In the genomic region with DNA sequence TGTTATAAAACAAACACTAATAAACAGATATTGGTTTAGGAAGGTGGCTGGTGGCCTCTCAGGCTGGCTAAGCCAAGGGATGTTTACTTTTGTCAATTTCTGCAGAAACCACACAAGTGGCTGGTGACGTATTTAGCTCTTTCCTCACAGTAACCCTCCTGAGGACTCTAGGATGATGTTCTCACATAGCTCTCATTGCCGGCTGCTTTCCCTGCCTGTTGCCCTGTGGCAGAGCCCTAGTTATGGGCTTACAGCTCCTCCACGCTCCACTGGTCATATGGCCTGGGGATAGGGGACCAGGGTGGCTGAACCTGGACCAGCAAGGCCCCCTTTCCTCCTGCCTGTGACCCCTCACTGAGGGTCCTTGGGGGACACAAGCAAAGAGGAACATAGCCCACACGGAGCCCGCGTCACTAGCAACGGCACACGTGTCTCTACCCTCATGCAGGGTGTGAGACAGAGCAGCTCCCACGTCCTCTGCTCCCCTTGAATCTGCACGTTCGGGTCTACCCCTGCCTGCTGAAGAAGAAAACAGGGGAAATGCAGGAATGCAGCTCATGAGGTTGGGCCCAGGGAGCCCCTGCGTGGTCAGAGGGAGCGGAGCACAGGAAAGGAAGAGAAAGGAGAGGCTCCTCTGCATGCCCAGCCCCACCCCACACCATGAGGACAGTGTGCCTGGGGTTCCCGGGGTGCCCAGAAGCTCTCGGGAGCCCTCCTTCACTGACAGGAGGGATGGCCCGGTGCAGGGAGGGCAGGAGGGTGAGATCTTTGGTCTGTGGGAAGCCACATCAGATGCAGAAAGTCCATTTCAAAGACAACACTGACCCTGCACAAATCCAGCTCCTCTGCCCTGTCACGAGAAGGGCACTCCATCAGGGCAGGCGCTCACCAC, we compare ENCODE assay signal across 9 cellular contexts. TPM values are rescaled to one million over a fixed set of nuclear protein-coding genes. Genes with fewer than 3 reads are reported as not detected.
A peak's percentile ranks its signal among the peaks of the same experiment; 100 is the strongest.
DNase-seq lines count a peak whose midpoint lies in the region; ATAC-seq and TF ChIP-seq lines count a peak whose summit lies in the region.
"Had no signal": no experiment of that assay in that cellular context is flagged by ENCODE, and none has a peak within 500 bp of the region (broad histone marks: within the 10 kb centered on the region; RNA-seq: fewer than 3 reads in every experiment).

No MANE protein-coding gene starts in this region.

- H3K4me1 ChIP-seq in PC-3 (ENCODE audit: insufficient read depth, low read length) = peaks cover 15% of the 10 kb centered on the region

- H3K4me3 Mint-ChIP-seq in osteocyte (ENCODE audit: unreplicated experiment) = peak overlapping the region; percentile 62
- H3K4me3 Mint-ChIP-seq: natural killer cell treated with Interleukin-12 subunit alpha and Interleukin-12 subunit beta and Interleukin-15 and Interleukin-18, amount 100 ng/mL, for 72 hours had no signal

- peak overlapping the region; percentile 51 for H3K27ac ChIP-seq in PC-3 (ENCODE audit: low read length)

- CTCF ChIA-PET in PC-3 (lab: Charles Lee) = interaction anchor here (1.4 kb wide), 1 partner anchor 16 kb away, joined by 3 read pairs; no protein-coding TSS in a partner anchor

- H3K27me3 ChIP-seq in PC-3 (ENCODE audit: low read length) = no peaks in the 10 kb centered on the region

- intact Hi-C loops in PC-3 (cut with micrococcal nuclease) = loop anchor here (2.0 to 5.0 kb wide), 3 partner anchors 16 to 54 kb away; a partner anchor contains a TSS

- H3K79me2 ChIP-seq in PC-3 (ENCODE audit: low read length) = no peaks in the 10 kb centered on the region

- no peak overlapping the region for H3K4me3 ChIP-seq in PC-3 (ENCODE audit: low read length)

- DNase-seq in EL (peak; percentile 23), PC-3 (peak; percentile 58), fibroblast of peridontal ligament (ENCODE audit: extremely low read depth) (peak; percentile 98), osteocyte (ENCODE audit: extremely low spot score, unreplicated experiment) (no peak), DMS 273 (lab: John Stamatoyannopoulos, UW; ENCODE audit: unreplicated experiment) (no peak), NCI-H524 treated with DMSO at 0.1 percent for 48 hours (lab: John Stamatoyannopoulos, UW) (no peak), ecto neural progenitor cell (ENCODE audit: low spot score) (no peak)
- no peak for DNase-seq in stimulated activated naive CD4-positive, alpha-beta T cell (lab: John Stamatoyannopoulos, UW)

- POLR2A ChIA-PET in PC-3 (lab: Charles Lee; ENCODE audit: unreplicated experiment) = interaction anchor here (0.5 kb wide), 1 partner anchor 55 kb away, joined by 28 read pairs; no protein-coding TSS in a partner anchor

- no TSS peak for BruUV-seq in PC-3 (replicated peaks; lab: Mats Ljungman, UMichigan)

- H3K9me2 ChIP-seq in PC-3 (replicated peaks; ENCODE audit: low read length) = no peaks in the 10 kb centered on the region

- TF ChIP-seq CTCF in PC-3 (conservative IDR thresholded peaks at IDR 0.05; ENCODE audit: low read depth, low read length) (no peak), osteocyte (IDR thresholded peaks at IDR 0.05) (no peak)

- H3F3A ChIP-seq in PC-3 (ENCODE audit: low read length, unreplicated experiment) = no peaks in the 10 kb centered on the region

- no peaks in the 10 kb centered on the region for H3K27me3 Mint-ChIP-seq in osteocyte (ENCODE audit: unreplicated experiment)

- peaks cover 36% of the 10 kb centered on the region for H3K4me1 Mint-ChIP-seq in osteocyte (ENCODE audit: unreplicated experiment)

- H2AFZ ChIP-seq in PC-3 (ENCODE audit: low read length) = no peak overlapping the region

- peaks cover 6% of the 10 kb centered on the region for H3K9me3 Mint-ChIP-seq in osteocyte (ENCODE audit: unreplicated experiment)
- H3K9me3 Mint-ChIP-seq: natural killer cell treated with Interleukin-12 subunit alpha and Interleukin-12 subunit beta and Interleukin-15 and Interleukin-18, amount 100 ng/mL, for 72 hours had no signal

- no peaks in the 10 kb centered on the region for H3K9me3 ChIP-seq in PC-3 (ENCODE audit: low read length)

- H3K36me3 Mint-ChIP-seq in osteocyte (ENCODE audit: unreplicated experiment) = peaks cover 21% of the 10 kb centered on the region

- peak overlapping the region; percentile 51; the same call in 1 of the 2 replicates for H3K4me2 ChIP-seq in PC-3 (ENCODE audit: low read length)

- peak; percentile 93 for ATAC-seq in PC-3

- H3K27ac Mint-ChIP-seq in osteocyte (ENCODE audit: unreplicated experiment) = peak overlapping the region; percentile 90
- H3K27ac Mint-ChIP-seq: natural killer cell treated with Interleukin-12 subunit alpha and Interleukin-12 subunit beta and Interleukin-15 and Interleukin-18, amount 100 ng/mL, for 72 hours had no signal

- H3K9ac ChIP-seq in PC-3 (ENCODE audit: low read length) = peak overlapping the region; percentile 34; the same call in 1 of the 2 replicates

- H4K20me1 ChIP-seq in PC-3 (ENCODE audit: low read length) = no peaks in the 10 kb centered on the region

- no peaks in the 10 kb centered on the region for H3K36me3 ChIP-seq in PC-3 (ENCODE audit: low read depth, low read length)

RNA-seq across cellular contexts. Expression of a gene that starts 13.9 kb away (rescaled TPM):
- 0.26 and 0.92 TPM in 2 replicates for total RNA-seq in PC-3 (2014; rRNA removed)
- 2.5 and 3.6 TPM in 2 replicates for total RNA-seq in osteocyte

RNA-seq across cellular contexts. Expression of a gene that starts 54.4 kb away (rescaled TPM):
- 5.1 and 7.9 TPM in 2 replicates for total RNA-seq in PC-3 (2014; rRNA removed)
- 89.9 and 102 TPM in 2 replicates for total RNA-seq in osteocyte

Comparison
In these comparisons a context has a peak if more than half of its experiments do, and no peak if none do; other contexts are left out.
1. DNase-seq: peak in EL (single experiment), PC-3 (single experiment) and fibroblast of peridontal ligament (single experiment); none in osteocyte (single experiment), stimulated activated naive CD4-positive, alpha-beta T cell (0 of 6), DMS 273 (single experiment), NCI-H524 treated with DMSO at 0.1 percent for 48 hours (single experiment) and ecto neural progenitor cell (single experiment).
2. RNA of a gene that starts 54.4 kb away (total RNA-seq): 89.9 to 102 TPM in osteocyte; 5.1 to 7.9 TPM in PC-3; every median in the first group is over 10 times any median in the second.